24 cellular contexts compared by ENCODE assay signal in genomic region chr22:49645257-49645656, GRCh38.
"Had no signal": no experiment of that assay in that cellular context is flagged by ENCODE, and none has a peak within 500 bp of the region (broad histone marks: within the 10 kb centered on the region; RNA-seq: fewer than 3 reads in every experiment).

No MANE protein-coding gene starts in this region.

- H2AFZ ChIP-seq: parathyroid adenoma had no signal

- H3K4me1 ChIP-seq: parathyroid adenoma, psoas muscle, right lobe of liver, sigmoid colon, stomach, thyroid gland, tibial nerve, vagina had no signal

- H3K9ac ChIP-seq: parathyroid adenoma had no signal

- H3K79me2 ChIP-seq: parathyroid adenoma had no signal

- H3K4me3 ChIP-seq: ovary, psoas muscle, right lobe of liver, sigmoid colon, stomach, thoracic aorta, thyroid gland, tibial nerve, upper lobe of left lung, vagina had no signal

- DNase-seq: nephron progenitor cell; occipital lobe; ovary; psoas muscle; right cardiac atrium; sigmoid colon; small intestine; stimulated activated CD4-positive, alpha-beta T cell treated with anti-CD3 and anti-CD28 coated beads, Interleukin-15, amount 100 ng/mL, for 24 hours; stimulated activated CD4-positive, alpha-beta T cell treated with anti-CD3 and anti-CD28 coated beads, Interleukin-2, amount 100 ng/mL, for 24 hours; stimulated activated CD4-positive, alpha-beta T cell treated with anti-CD3 and anti-CD28 coated beads, Interleukin-2, amount 100 ng/mL, for 48 hours; stimulated activated CD4-positive, alpha-beta T cell treated with anti-CD3 and anti-CD28 coated beads, Interleukin-4, amount 100 ng/mL, for 24 hours; stimulated activated naive B cell treated with anti-CD40 and anti-IgM and Interleukin-4, amounts not matched to agents 10 μg/mL and 1 μg/mL and 100 μg/mL, for 72 hours; stimulated activated naive CD4-positive, alpha-beta T cell treated with Interleukin-2 at 50 U/mL for 16 hours; stomach; thyroid gland; trophoblast cell; upper lobe of left lung had no signal

- FAIRE-seq: small intestine had no signal

- ATAC-seq: natural killer cell treated with Interleukin-12 subunit alpha and Interleukin-12 subunit beta and Interleukin-15 and Interleukin-18, amount 100 ng/mL, for 72 hours; psoas muscle; right cardiac atrium; right lobe of liver; stimulated activated effector memory CD8-positive, alpha-beta T cell treated with anti-CD3 and anti-CD28 coated beads, Interleukin-12 subunit alpha, Interleukin-12 subunit beta, amount 100 ng/mL, for 72 hours; stimulated activated naive B cell treated with anti-CD40 and anti-IgM and Interleukin-4, amounts not matched to agents 10 μg/mL and 1 μg/mL and 100 μg/mL, for 72 hours had no signal

- H3K27me3 ChIP-seq: ovary, right lobe of liver, thyroid gland, tibial nerve, upper lobe of left lung, vagina had no signal

- H3K9me3 ChIP-seq: ovary, psoas muscle, right lobe of liver, sigmoid colon, stomach, thoracic aorta, thyroid gland, upper lobe of left lung, vagina had no signal

- H3K36me3 ChIP-seq: ovary, right lobe of liver, sigmoid colon, stomach, thoracic aorta, thyroid gland, tibial nerve, vagina had no signal

- H3K27ac ChIP-seq: ovary, parathyroid adenoma, psoas muscle, right lobe of liver, sigmoid colon, stomach, thoracic aorta, thyroid gland, tibial nerve, upper lobe of left lung, vagina had no signal
